Comparison of ENCODE assay signal across 14 cellular contexts in genomic region chr6:78597966-78598365, GRCh38.
DNase-seq lines count a peak whose midpoint lies in the region; ATAC-seq, FAIRE-seq and TF ChIP-seq lines count a peak whose summit lies in the region.
"Had no signal": no experiment of that assay in that cellular context is flagged by ENCODE, and none has a peak within 500 bp of the region (broad histone marks: within the 10 kb centered on the region; RNA-seq: fewer than 3 reads in every experiment).

No MANE protein-coding gene starts in this region.

- no peak for TF ChIP-seq CTCF in A549 (IDR thresholded peaks at IDR 0.05)
- TF ChIP-seq CTCF in RWPE2 (IDR thresholded peaks at IDR 0.05; ENCODE audit: poor library complexity, severe bottlenecking): no peak
- no peak for TF ChIP-seq CTCF in endothelial cell of umbilical vein (IDR thresholded peaks at IDR 0.05; ENCODE audit: extremely low read depth in 1 of 2, insufficient read depth in 1 of 2, low read depth in 1 of 2, low read length in 2 of 2)
- no peak for TF ChIP-seq CTCF in testis (IDR thresholded peaks at IDR 0.05)

- H3K27me3 ChIP-seq in GM23248 (replicated peaks; ENCODE audit: insufficient read depth) (no peaks in the 10 kb centered on the region), RWPE2 (ENCODE audit: insufficient read depth, poor library complexity, severe bottlenecking) (no peaks in the 10 kb centered on the region), endothelial cell of umbilical vein (ENCODE audit: control insufficient read depth in 2 of 2, insufficient read depth in 2 of 2, low read length in 2 of 2) (no peaks in the 10 kb centered on the region), aorta (ENCODE audit: control insufficient read depth in 1 of 2, insufficient read depth in 2 of 2, low read length in 1 of 2) (no peaks in the 10 kb centered on the region), testis (no peaks in the 10 kb centered on the region)

- H3K4me3 ChIP-seq in A549 (no peak overlapping the region), GM23248 (no peak overlapping the region), RWPE2 (ENCODE audit: severe bottlenecking) (no peak overlapping the region), endothelial cell of umbilical vein (replicated peaks in 1 of 3; ENCODE audit: insufficient read depth in 1 of 3, low read depth in 1 of 3, low read length in 3 of 3) (no peak overlapping the region), aorta (ENCODE audit: low read length in 2 of 2) (no peak overlapping the region), testis (peak overlapping the region in 1 of 2 donors; percentile 2)

- in situ Hi-C loops in GM23248 (cut with MboI): no loop called here

- H3F3A ChIP-seq in GM23248 (ENCODE audit: insufficient read depth): peaks cover 26% of the 10 kb centered on the region

- TF ChIP-seq RAD21 in A549 (conservative IDR thresholded peaks at IDR 0.05 in 1 of 2, IDR thresholded peaks at IDR 0.05 in 1 of 2): no peak

- H3K9me2 ChIP-seq in GM23248 (ENCODE audit: insufficient read depth): no peaks in the 10 kb centered on the region; the same call in 1 of the 2 replicates

- H3K4me1 ChIP-seq in A549: peaks cover 21% of the 10 kb centered on the region
- peaks cover 32% of the 10 kb centered on the region for H3K4me1 ChIP-seq in GM23248 (ENCODE audit: insufficient read depth)
- peaks cover 24% of the 10 kb centered on the region for H3K4me1 ChIP-seq in RWPE2 (ENCODE audit: insufficient read depth, poor library complexity, severe bottlenecking)
- H3K4me1 ChIP-seq in endothelial cell of umbilical vein (ENCODE audit: control insufficient read depth, extremely low read depth, insufficient read depth, low read length): peaks cover 72% of the 10 kb centered on the region
- H3K4me1 ChIP-seq in aorta (ENCODE audit: control insufficient read depth in 1 of 2, insufficient read depth in 2 of 2, low read length in 2 of 2): peaks cover 3 to 8% of the 10 kb centered on the region in 2 donors
- no peaks in the 10 kb centered on the region for H3K4me1 ChIP-seq in testis

- FAIRE-seq in A549 (lab: Jason Lieb, UNC): no peak
- no peak for FAIRE-seq in endothelial cell of umbilical vein (lab: Jason Lieb, UNC)

- H3K79me2 ChIP-seq in GM23248 (ENCODE audit: insufficient read depth): no peaks in the 10 kb centered on the region
- H3K79me2 ChIP-seq in endothelial cell of umbilical vein (ENCODE audit: control insufficient read depth, insufficient read depth, low read length): peaks cover 15% of the 10 kb centered on the region

- H3K9me1 ChIP-seq in endothelial cell of umbilical vein (replicated peaks; ENCODE audit: control insufficient read depth, extremely low read depth, insufficient read depth, low read length): no peaks in the 10 kb centered on the region

- TF ChIP-seq EP300 in A549 (IDR thresholded peaks at IDR 0.05): no peak

- H3K36me3 ChIP-seq in GM23248 (ENCODE audit: low read depth) (no peaks in the 10 kb centered on the region), RWPE2 (ENCODE audit: low read depth) (no peaks in the 10 kb centered on the region), endothelial cell of umbilical vein (ENCODE audit: control insufficient read depth in 2 of 2, extremely low read depth in 1 of 2, insufficient read depth in 2 of 2, low read length in 2 of 2) (peaks cover 0 to 4% of the 10 kb centered on the region in 2 experiments), aorta (ENCODE audit: control insufficient read depth in 1 of 2, insufficient read depth in 2 of 2, low read length in 1 of 2) (no peaks in the 10 kb centered on the region), testis (ENCODE audit: low read depth, missing control alignments) (no peaks in the 10 kb centered on the region)

- no peaks in the 10 kb centered on the region for H3K9me3 ChIP-seq in A549
- H3K9me3 ChIP-seq in GM23248 (ENCODE audit: low read depth): no peaks in the 10 kb centered on the region
- H3K9me3 ChIP-seq in RWPE2 (ENCODE audit: severe bottlenecking): no peaks in the 10 kb centered on the region
- H3K9me3 ChIP-seq in endothelial cell of umbilical vein (replicated peaks; ENCODE audit: control insufficient read depth, insufficient read depth, low read length): no peaks in the 10 kb centered on the region
- no peaks in the 10 kb centered on the region for H3K9me3 ChIP-seq in aorta (ENCODE audit: control insufficient read depth, low read length)
- no peaks in the 10 kb centered on the region for H3K9me3 ChIP-seq in testis

- dilution Hi-C loops in endothelial cell of umbilical vein (cut with MboI; ENCODE audit: extremely low pct_ligation_motif_present, low sequenced_read_pairs): no loop called here

- H4K20me1 ChIP-seq in GM23248 (ENCODE audit: insufficient read depth) (no peaks in the 10 kb centered on the region), endothelial cell of umbilical vein (replicated peaks; ENCODE audit: control insufficient read depth, extremely low read depth, insufficient read depth, low read length) (no peaks in the 10 kb centered on the region)

- no peak overlapping the region; the same call in 2 of the 3 replicates for H3K4me2 ChIP-seq in A549
- H3K4me2 ChIP-seq in GM23248 (ENCODE audit: unreplicated experiment): no peak overlapping the region
- peak overlapping the region; percentile 67 for H3K4me2 ChIP-seq in endothelial cell of umbilical vein (ENCODE audit: insufficient read depth, low read length)

- H3K9ac ChIP-seq in GM23248: no peak overlapping the region
- peak overlapping the region; percentile 74 for H3K9ac ChIP-seq in endothelial cell of umbilical vein (replicated peaks; ENCODE audit: extremely low read depth, insufficient read depth, low read length)

- CTCF ChIA-PET in A549 (lab: Yijun Ruan, JAX): interaction anchor here (1.2 kb wide), 1 partner anchor 20 kb away, joined by 4 read pairs; no protein-coding TSS in a partner anchor
- CTCF ChIA-PET in endothelial cell of umbilical vein (lab: Charles Lee): interaction anchor here (1.3 to 3.4 kb wide), 6 partner anchors 13 to 212 kb away, joined by 3 to 11 read pairs (median 6); no protein-coding TSS in a partner anchor

- H3K27ac ChIP-seq in A549 (peak overlapping the region; percentile 53 to 77; a peak in 5 of 6 replicates), GM23248 (peak overlapping the region; percentile 41; the same call in 1 of the 2 replicates), RWPE2 (ENCODE audit: poor library complexity, severe bottlenecking) (peak overlapping the region; percentile 99), endothelial cell of umbilical vein (ENCODE audit: insufficient read depth, low read depth, low read length) (peak overlapping the region; percentile 100), aorta (ENCODE audit: low read depth in 1 of 2, low read length in 2 of 2) (no peak overlapping the region), testis (peak overlapping the region in 1 of 2 donors; percentile 20)

- no peak for TF ChIP-seq POLR2A in A549 (IDR thresholded peaks at IDR 0.05; ENCODE audit: low read length)
- no peak for TF ChIP-seq POLR2A in endothelial cell of umbilical vein (IDR thresholded peaks at IDR 0.05; ENCODE audit: low read depth, low read length)
- TF ChIP-seq POLR2A in testis (IDR thresholded peaks at IDR 0.05): no peak

- DNase-seq in A549 (ENCODE audit: low read depth in 1 of 2, low spot score in 1 of 2) (no peak), GM23248 (no peak), RWPE2 (ENCODE audit: low spot score) (no peak), endothelial cell of umbilical vein (ENCODE audit: low read depth, low spot score) (peak; percentile 53), aorta (no peak), testis (no peak), germinal center (ENCODE audit: low spot score) (no peak)
- DNase-seq: CD8-positive, alpha-beta T cell; NCI-H1436; NCI-H2081; NCI-H2227 treated with DMSO at 0.1 percent for 48 hours; NCI-H526; SHP77 had no signal

- BruUV-seq in endothelial cell of umbilical vein (replicated peaks; lab: Mats Ljungman, UMichigan): no TSS peak

- POLR2A ChIA-PET in A549 (lab: Yijun Ruan, JAX): no interaction called here
- POLR2A ChIA-PET in endothelial cell of umbilical vein (lab: Charles Lee): interaction anchor here (1.2 to 1.9 kb wide), 3 partner anchors 8 to 1304 kb away, joined by 3 to 4 read pairs (median 3); no protein-coding TSS in a partner anchor

- intact Hi-C loops in endothelial cell of umbilical vein (cut with micrococcal nuclease): loop anchor here (2.0 to 5.0 kb wide), 4 partner anchors 37 to 1305 kb away; no protein-coding TSS in a partner anchor
- intact Hi-C loops in aorta (cut with DNase I): no loop called here
- intact Hi-C loops in testis (cut with DNase I; ENCODE audit: low total_unique reads): no loop called here

- no peak for ATAC-seq in A549
- ATAC-seq in RWPE2 (ENCODE audit: low read depth): no peak
- ATAC-seq in aorta (ENCODE audit: low FRiP score): no peak
- ATAC-seq: CD8-positive, alpha-beta T cell; Panc1 had no signal

- H2AFZ ChIP-seq in GM23248: peak overlapping the region; percentile 27; the same call in 1 of the 2 replicates
- peak overlapping the region; percentile 18 for H2AFZ ChIP-seq in endothelial cell of umbilical vein (ENCODE audit: low read depth, low read length)

- WGBS in A549 (ENCODE audit: missing lambda C conversion rate): 81% methylated on average over 5 of the region's 5 CpGs
- WGBS in GM23248 (ENCODE audit: low coverage in 1 of 2, low lambda C conversion rate in 2 of 2, missing lambda C conversion rate in 2 of 2), 2 experiments: 98% methylated on average over 5 of the region's 5 CpGs
- 92 to 94% methylated on average over 5 of the region's 5 CpGs for WGBS in aorta, 2 donors
- WGBS in testis, 2 donors: 57 to 62% methylated on average over 5 of the region's 5 CpGs

TF ChIP-seq in endothelial cell of umbilical vein, 7 proteins besides CTCF, POLR2A, EP300 and RAD21:
- TF ChIP-seq GATA2 (IDR thresholded peaks at IDR 0.05; ENCODE audit: insufficient read depth, insufficient read length, low read depth, low read length) (peak; percentile 10), POLR2AphosphoS5 (IDR thresholded peaks at IDR 0.05; ENCODE audit: insufficient read depth, low read depth, low read length) (no peak)
TF ChIP-seq in endothelial cell of umbilical vein: peak in this region for 1.

Comparison
In these comparisons a context has a peak if more than half of its experiments do, and no peak if none do; other contexts are left out.
1. H3K27ac ChIP-seq: peak in A549 (2 of 2), GM23248 (single experiment), RWPE2 (single experiment) and endothelial cell of umbilical vein (single experiment); none in aorta (0 of 2).